ENCODE assay signal across 21 cellular contexts in the genomic region with DNA sequence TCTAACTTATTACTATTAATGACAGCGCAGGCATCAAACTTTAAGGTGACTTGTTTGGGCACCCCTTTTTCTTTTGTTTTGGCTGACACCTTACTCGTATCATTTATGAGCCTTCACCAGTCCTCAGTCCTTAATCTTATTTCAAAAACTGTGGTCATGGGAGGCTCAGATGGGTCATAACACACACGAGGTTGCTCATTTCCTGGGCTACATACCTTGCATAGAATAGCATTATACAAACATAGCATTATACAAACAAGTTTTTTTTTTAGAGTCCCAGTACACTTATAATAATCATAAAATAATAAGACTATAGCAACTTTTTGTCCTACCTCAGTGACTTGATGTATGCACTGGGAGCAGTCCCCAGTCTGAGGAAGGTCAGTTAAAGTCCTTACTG. TPM values are rescaled to one million over a fixed set of nuclear protein-coding genes. Genes with fewer than 3 reads are reported as not detected.
DNase-seq lines count a peak whose midpoint lies in the region; ATAC-seq and TF ChIP-seq lines count a peak whose summit lies in the region.
"Had no signal": no experiment of that assay in that cellular context is flagged by ENCODE, and none has a peak within 500 bp of the region (broad histone marks: within the 10 kb centered on the region; RNA-seq: fewer than 3 reads in every experiment).

No MANE protein-coding gene starts in this region.

- WGBS in GM23248 (ENCODE audit: low coverage in 1 of 2, low lambda C conversion rate in 2 of 2, missing lambda C conversion rate in 2 of 2), 2 experiments, result 55 to 59% methylated on average over 3 of the region's 3 CpGs

- TF ChIP-seq POLR2A in erythroblast (IDR thresholded peaks at IDR 0.05; ENCODE audit: low read length), result no peak

- TF ChIP-seq CTCF in choroid plexus epithelial cell (conservative IDR thresholded peaks at IDR 0.05; ENCODE audit: low read depth, low read length), result no peak

- no peak for ATAC-seq in HG02938 (IDR thresholded peaks at IDR 0.05; ENCODE audit: unreplicated experiment)
- ATAC-seq: K562 had no signal

- peak; percentile 8 for DNase-seq in GM23248
- peak; percentile 23 for DNase-seq in NCI-H226
- DNase-seq in choroid plexus epithelial cell (ENCODE audit: low read depth), result peak; percentile 46
- DNase-seq in erythroblast (lab: John Stamatoyannopoulos, UW), result no peak
- DNase-seq in mucosa of gallbladder (ENCODE audit: low spot score), result no peak
- DNase-seq in NCI-H345 (lab: John Stamatoyannopoulos, UW), result no peak
- DNase-seq: ACHN; BE2C; C1 segment of cervical spinal cord; CD4-positive, CD25-positive, alpha-beta regulatory T cell; CD8-positive, alpha-beta memory T cell; COR-L47; DMS 273 treated with DMSO at 0.1 percent for 48 hours; DMS53; DND-41; GF-D8; GOT3; H7 had no signal

- no peaks in the 10 kb centered on the region for H4K20me1 ChIP-seq in GM23248 (ENCODE audit: insufficient read depth)

- no peaks in the 10 kb centered on the region; the same call in 1 of the 2 replicates for H3K27me3 ChIP-seq in GM23248 (replicated peaks; ENCODE audit: insufficient read depth)
- H3K27me3 ChIP-seq: BE2C had no signal

- in situ Hi-C loops in GM23248 (cut with MboI), result no loop called here

- H2AFZ ChIP-seq in GM23248, result no peak overlapping the region

- no peaks in the 10 kb centered on the region for H3K9me2 ChIP-seq in GM23248 (ENCODE audit: insufficient read depth)

- H3K4me3 ChIP-seq in GM23248, result no peak overlapping the region
- no peak overlapping the region for H3K4me3 ChIP-seq in choroid plexus epithelial cell (ENCODE audit: low read depth, low read length)
- H3K4me3 ChIP-seq: K562 had no signal

- H3F3A ChIP-seq in GM23248 (ENCODE audit: insufficient read depth), result no peaks in the 10 kb centered on the region

- H3K27ac ChIP-seq in GM23248, result no peak overlapping the region

- no peaks in the 10 kb centered on the region for H3K4me1 ChIP-seq in GM23248 (ENCODE audit: insufficient read depth)
- H3K4me1 ChIP-seq: BE2C had no signal

- H3K9ac ChIP-seq in GM23248, result no peak overlapping the region

- no peaks in the 10 kb centered on the region for H3K79me2 ChIP-seq in GM23248 (ENCODE audit: insufficient read depth)

- H3K4me2 ChIP-seq in GM23248 (ENCODE audit: unreplicated experiment), result no peak overlapping the region

- H3K9me3 ChIP-seq in GM23248 (ENCODE audit: low read depth), result no peaks in the 10 kb centered on the region

- no peaks in the 10 kb centered on the region for H3K36me3 ChIP-seq in GM23248 (ENCODE audit: low read depth)
- H3K36me3 ChIP-seq: BE2C had no signal

RNA-seq across cellular contexts. Expression of gene ACSF2, which starts 11.2 kb away (rescaled TPM):
- 8.6 and 18.7 TPM in 2 replicates for total RNA-seq in GM23248 (2014; rRNA removed; shearing (Covaris generic))
- polyA plus RNA-seq in GM23248 (2016; fragmentation: Nextera tagmentation; extraction: Ambion mirVana), result 3.2 and 3.7 TPM in 2 replicates
- total RNA-seq in mucosa of gallbladder, result 67.5 TPM

RNA-seq across cellular contexts. Expression of gene LRRC59, which starts 17.5 kb away (rescaled TPM):
- total RNA-seq in GM23248 (2014; rRNA removed; shearing (Covaris generic)), result 144 and 164 TPM in 2 replicates
- polyA plus RNA-seq in GM23248 (2016; fragmentation: Nextera tagmentation; extraction: Ambion mirVana), result 110 and 111 TPM in 2 replicates
- 71.2 TPM for total RNA-seq in mucosa of gallbladder

RNA-seq across cellular contexts. Expression of gene EME1, which starts 41.8 kb away (rescaled TPM):
- 1.1 and 4.3 TPM in 2 replicates for total RNA-seq in GM23248 (2014; rRNA removed; shearing (Covaris generic))
- 3.8 and 4.1 TPM in 2 replicates for polyA plus RNA-seq in GM23248 (2016; fragmentation: Nextera tagmentation; extraction: Ambion mirVana)
- total RNA-seq in mucosa of gallbladder, result 1.4 TPM

RNA-seq across cellular contexts. Expression of gene MRPL27, which starts 41.8 kb away (rescaled TPM):
- 49.3 and 57.9 TPM in 2 replicates for total RNA-seq in GM23248 (2014; rRNA removed; shearing (Covaris generic))
- 115 and 120 TPM in 2 replicates for polyA plus RNA-seq in GM23248 (2016; fragmentation: Nextera tagmentation; extraction: Ambion mirVana)
- 55.5 TPM for total RNA-seq in mucosa of gallbladder

RNA-seq across cellular contexts. Expression of gene CHAD, which starts 53.9 kb away (rescaled TPM):
- total RNA-seq in GM23248 (2014; rRNA removed; shearing (Covaris generic)), result not detected in 2 replicates
- not detected in 2 replicates for polyA plus RNA-seq in GM23248 (2016; fragmentation: Nextera tagmentation; extraction: Ambion mirVana)
- total RNA-seq in mucosa of gallbladder, result 2.1 TPM
- total RNA-seq: CD4-positive, CD25-positive, alpha-beta regulatory T cell; CD8-positive, alpha-beta memory T cell; H7; HT-29; K562 had no signal
- polyA plus RNA-seq: CD4-positive, CD25-positive, alpha-beta regulatory T cell; CD8-positive, alpha-beta memory T cell; K562 had no signal

Comparison
In these comparisons a context has a peak if more than half of its experiments do, and no peak if none do; other contexts are left out.
1. DNase-seq: peak in GM23248 (single experiment), NCI-H226 (single experiment) and choroid plexus epithelial cell (single experiment); none in erythroblast (0 of 2), mucosa of gallbladder (single experiment) and NCI-H345 (single experiment).